1 cellular context compared by ENCODE assay signal in the genomic region with DNA sequence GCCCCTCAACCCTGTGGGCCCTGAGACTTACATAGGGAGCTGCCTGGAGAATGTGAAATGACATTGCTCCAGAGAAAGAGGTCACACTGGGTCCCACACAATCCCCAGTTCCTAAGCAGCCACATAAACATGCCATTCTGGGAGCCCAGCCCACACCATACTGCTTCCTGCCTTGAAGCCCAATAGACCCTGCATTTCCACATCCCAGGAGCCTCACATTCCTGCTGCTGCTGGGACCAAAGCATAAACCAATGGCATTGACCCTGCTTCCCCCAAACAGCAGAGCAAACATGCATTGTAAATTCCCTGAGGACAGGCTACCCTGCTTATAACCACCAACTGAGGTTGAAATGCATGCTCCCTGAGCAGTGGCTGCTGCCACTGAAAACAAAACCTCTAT.
TF ChIP-seq lines count a peak whose summit lies in the region.

No MANE protein-coding gene starts in this region.

TF ChIP-seq in H1, 55 proteins besides CTCF, POLR2A, EP300 and RAD21:
- peak; percentile 52; the same call in 1 of the 2 replicates for TF ChIP-seq TEAD4 (IDR thresholded peaks at IDR 0.05; ENCODE audit: low read depth, low read length)
- TF ChIP-seq E2F6 (IDR thresholded peaks at IDR 0.05) = no peak
